ENCODE assay signal across 26 cellular contexts in genomic region chr1:90122679-90123340, GRCh38.
DNase-seq lines count a peak whose midpoint lies in the region; ATAC-seq and TF ChIP-seq lines count a peak whose summit lies in the region.
"Had no signal": no experiment of that assay in that cellular context is flagged by ENCODE, and none has a peak within 500 bp of the region (broad histone marks: within the 10 kb centered on the region; RNA-seq: fewer than 3 reads in every experiment).

No MANE protein-coding gene starts in this region.

- no peak overlapping the region for H4K8ac ChIP-seq in IMR-90 (ENCODE audit: low read depth in 2 of 2, low read length in 2 of 2)

- H3K9ac ChIP-seq in IMR-90 (ENCODE audit: low read depth, low read length): no peak overlapping the region

- no peak overlapping the region for H2AK5ac ChIP-seq in IMR-90 (ENCODE audit: low read depth, low read length)

- H3K18ac ChIP-seq in IMR-90 (ENCODE audit: low read depth, low read length): no peak overlapping the region

- H3K27me3 ChIP-seq in IMR-90 (ENCODE audit: control insufficient read depth, insufficient read depth, low read length): no peaks in the 10 kb centered on the region
- H3K27me3 ChIP-seq in CD8-positive, alpha-beta T cell (ENCODE audit: insufficient read depth, low read length): no peaks in the 10 kb centered on the region
- H3K27me3 ChIP-seq: BE2C, tibial artery had no signal

- WGBS in IMR-90 (ENCODE audit: extremely low coverage in 2 of 2, insufficient read length in 1 of 2), 2 experiments: 20% methylated on average over 1 of the region's 4 CpGs; no CpG with 5 or more reads in 1 of the 2 experiments

- H3K36me3 Mint-ChIP-seq in CD8-positive, alpha-beta T cell: no peaks in the 10 kb centered on the region
- H3K36me3 Mint-ChIP-seq: activated naive CD4-positive, alpha-beta T cell treated with anti-CD3 and anti-CD28 coated beads, Interleukin-2, amount 50 U/mL, for 24 hours had no signal

- H3K9me1 ChIP-seq in IMR-90 (ENCODE audit: insufficient read depth, low read length): no peaks in the 10 kb centered on the region

- H3K9me3 Mint-ChIP-seq in CD8-positive, alpha-beta T cell: peaks cover 5% of the 10 kb centered on the region
- H3K9me3 Mint-ChIP-seq: activated CD4-positive, alpha-beta memory T cell treated with anti-CD3 and anti-CD28 coated beads, Interleukin-2, amount 10 ng/mL, durations not matched to agents 7 days and 5 days; T-helper 1 cell treated with Interleukin-12 subunit alpha and Interleukin-12 subunit beta and Interleukin-4 antibody, amounts not matched to agents 30 μg/mL and 1 μg/mL, for 36 hours had no signal

- H3K27me3 Mint-ChIP-seq in CD8-positive, alpha-beta T cell (ENCODE audit: low read depth): peaks cover 30% of the 10 kb centered on the region

- DNase-seq in COR-L47 (lab: John Stamatoyannopoulos, UW) (peak; percentile 27), IMR-90 (no peak), NCI-H446 treated with DMSO at 0.1 percent for 48 hours (lab: John Stamatoyannopoulos, UW) (peak; percentile 98), globus pallidus (ENCODE audit: low spot score) (peak; percentile 17), foreskin fibroblast (no peak)
- DNase-seq in CD8-positive, alpha-beta T cell: no peak
- DNase-seq: activated CD4-positive, alpha-beta memory T cell treated with anti-CD3 and anti-CD28 coated beads, Interleukin-2, amount 10 ng/mL, durations not matched to agents 7 days and 5 days; activated CD8-positive, alpha-beta memory T cell treated with anti-CD3 and anti-CD28 coated beads, Interleukin-2, amount 50 U/mL, for 48 hours; BE2C; effector memory CD4-positive, alpha-beta T cell; NCI-H2029; NCI-H526 treated with DMSO at 0.1 percent for 48 hours; nephron progenitor cell; retina; stimulated activated CD4-positive, alpha-beta T cell treated with anti-CD3 and anti-CD28 coated beads, Interleukin-1b, Interleukin-23, amount 100 ng/mL, for 48 hours; stimulated activated CD8-positive, alpha-beta memory T cell treated with anti-CD3 and anti-CD28 coated beads, Interleukin-4, amount 100 ng/mL, for 48 hours; tibial artery had no signal

- H3K79me1 ChIP-seq in IMR-90 (ENCODE audit: low read depth in 1 of 2, low read length in 2 of 2): no peaks in the 10 kb centered on the region

- BruUV-seq in IMR-90 (replicated peaks; lab: Mats Ljungman, UMichigan): no TSS peak

- no peaks in the 10 kb centered on the region for H4K20me1 ChIP-seq in IMR-90 (ENCODE audit: insufficient read depth, low read length)

- ATAC-seq in IMR-90 (ENCODE audit: low read depth): no peak
- no peak for ATAC-seq in CD8-positive, alpha-beta T cell
- no peak for ATAC-seq in HG03457 (IDR thresholded peaks at IDR 0.05; ENCODE audit: unreplicated experiment)
- ATAC-seq: activated CD4-positive, CD25-positive, alpha-beta regulatory T cell treated with anti-CD3 and anti-CD28 coated beads, Interleukin-2, amount 50 U/mL, for 24 hours; GM12878; HCT116 had no signal

- H2BK120ac ChIP-seq in IMR-90 (ENCODE audit: low read depth, low read length): no peak overlapping the region

- POLR2A ChIA-PET in IMR-90 (lab: Charles Lee; ENCODE audit: unreplicated experiment): no interaction called here
- POLR2A ChIA-PET in CD8-positive, alpha-beta T cell (lab: Charles Lee): no interaction called here

- no peak overlapping the region for H2BK15ac ChIP-seq in IMR-90 (ENCODE audit: low read depth, low read length)

- no peak overlapping the region for H2BK20ac ChIP-seq in IMR-90 (ENCODE audit: low read depth, low read length)

- no peaks in the 10 kb centered on the region for H3K4me1 Mint-ChIP-seq in CD8-positive, alpha-beta T cell (ENCODE audit: low read depth)
- H3K4me1 Mint-ChIP-seq: activated naive CD4-positive, alpha-beta T cell treated with anti-CD3 and anti-CD28 coated beads, Interleukin-2, amount 50 U/mL, for 24 hours; nephron progenitor cell had no signal

- in situ Hi-C loops in IMR-90 (cut with MboI; ENCODE audit: low sequenced_read_pairs): no loop called here

- no peaks in the 10 kb centered on the region for H3K36me3 ChIP-seq in IMR-90 (ENCODE audit: control insufficient read depth, insufficient read depth, low read length)
- no peaks in the 10 kb centered on the region for H3K36me3 ChIP-seq in CD8-positive, alpha-beta T cell (ENCODE audit: insufficient read depth, low read length)
- H3K36me3 ChIP-seq: BE2C, tibial artery had no signal

- intact Hi-C loops in IMR-90 (cut with micrococcal nuclease): no loop called here
- intact Hi-C loops in CD8-positive, alpha-beta T cell (cut with DNase I, micrococcal nuclease): no loop called here

- no peaks in the 10 kb centered on the region for H3K9me3 ChIP-seq in IMR-90 (ENCODE audit: control insufficient read depth, insufficient read depth, low read length)
- H3K9me3 ChIP-seq in CD8-positive, alpha-beta T cell (ENCODE audit: low read length): no peaks in the 10 kb centered on the region
- H3K9me3 ChIP-seq: BE2C, tibial artery had no signal

- no peak overlapping the region for H3K27ac ChIP-seq in IMR-90 (ENCODE audit: insufficient read depth, low read length)
- no peak overlapping the region for H3K27ac ChIP-seq in CD8-positive, alpha-beta T cell (ENCODE audit: low read depth, low read length)
- H3K27ac ChIP-seq: coronary artery, tibial artery had no signal

- TF ChIP-seq CTCF in IMR-90 (conservative IDR thresholded peaks at IDR 0.05; ENCODE audit: low read depth, low read length): no peak
- TF ChIP-seq CTCF in CD8-positive, alpha-beta T cell (IDR thresholded peaks at IDR 0.05): no peak
- TF ChIP-seq CTCF in foreskin fibroblast (IDR thresholded peaks at IDR 0.05; ENCODE audit: low read depth, low read length): no peak

- no peak overlapping the region for H3K27ac Mint-ChIP-seq in CD8-positive, alpha-beta T cell
- H3K27ac Mint-ChIP-seq: activated CD4-positive, alpha-beta memory T cell treated with anti-CD3 and anti-CD28 coated beads, Interleukin-2, amount 10 ng/mL, durations not matched to agents 7 days and 5 days; activated naive CD4-positive, alpha-beta T cell treated with anti-CD3 and anti-CD28 coated beads, Interleukin-2, amount 50 U/mL, for 24 hours; nephron progenitor cell; T-helper 1 cell treated with Interleukin-12 subunit alpha and Interleukin-12 subunit beta and Interleukin-4 antibody, amounts not matched to agents 30 μg/mL and 1 μg/mL, for 36 hours had no signal

- peak overlapping the region; percentile 61 for H2AK9ac ChIP-seq in IMR-90 (replicated peaks; ENCODE audit: low read depth, low read length, poor library complexity)

- no peak overlapping the region for H3K4me3 Mint-ChIP-seq in CD8-positive, alpha-beta T cell
- H3K4me3 Mint-ChIP-seq: activated CD4-positive, alpha-beta memory T cell treated with anti-CD3 and anti-CD28 coated beads, Interleukin-2, amount 10 ng/mL, durations not matched to agents 7 days and 5 days; activated naive CD4-positive, alpha-beta T cell treated with anti-CD3 and anti-CD28 coated beads, Interleukin-2, amount 50 U/mL, for 24 hours; nephron progenitor cell; T-helper 1 cell treated with Interleukin-12 subunit alpha and Interleukin-12 subunit beta and Interleukin-4 antibody, amounts not matched to agents 30 μg/mL and 1 μg/mL, for 36 hours had no signal

- CTCF ChIA-PET in IMR-90 (lab: Yijun Ruan, JAX): no interaction called here
- CTCF ChIA-PET in CD8-positive, alpha-beta T cell (lab: Charles Lee): interaction anchor here (0.6 to 1.1 kb wide), 2 partner anchors 15 to 1014 kb away, joined by 3 read pairs; no protein-coding TSS in a partner anchor

- H3K4me3 ChIP-seq in IMR-90 (ENCODE audit: insufficient read depth, low read depth, low read length) (no peak overlapping the region), foreskin fibroblast (ENCODE audit: low read depth in 1 of 2, low read length in 2 of 2) (no peak overlapping the region)
- no peak overlapping the region for H3K4me3 ChIP-seq in CD8-positive, alpha-beta T cell (ENCODE audit: low read depth, low read length)
- H3K4me3 ChIP-seq: coronary artery, GM12878, lung, smooth muscle cell, tibial artery had no signal

- no peak overlapping the region for H3K4me2 ChIP-seq in IMR-90 (ENCODE audit: low read depth, low read length)
- H3K4me2 ChIP-seq: smooth muscle cell had no signal

- dilution Hi-C loops in IMR-90 (cut with HindIII; ENCODE audit: low sequenced_read_pairs, unreplicated experiment): no loop called here

- H3K14ac ChIP-seq in IMR-90 (replicated peaks; ENCODE audit: low read depth, low read length): no peak overlapping the region

- no peak for TF ChIP-seq RAD21 in IMR-90 (IDR thresholded peaks at IDR 0.05; ENCODE audit: low read length)

- no peak for TF ChIP-seq POLR2A in IMR-90 (IDR thresholded peaks at IDR 0.05; ENCODE audit: low read depth, low read length)

- H3K4me1 ChIP-seq in IMR-90 (ENCODE audit: control insufficient read depth, insufficient read depth, low read length): no peaks in the 10 kb centered on the region
- no peaks in the 10 kb centered on the region for H3K4me1 ChIP-seq in CD8-positive, alpha-beta T cell (ENCODE audit: insufficient read depth, low read length)
- H3K4me1 ChIP-seq: BE2C, tibial artery had no signal

- H4K5ac ChIP-seq in IMR-90 (ENCODE audit: low read depth, low read length): no peak overlapping the region

- no peak overlapping the region for H4K91ac ChIP-seq in IMR-90 (ENCODE audit: insufficient read depth, low read depth, low read length)

- no peak overlapping the region for H3K56ac ChIP-seq in IMR-90 (ENCODE audit: extremely low read depth, insufficient read depth, low read length)

- no peak overlapping the region for H3K23ac ChIP-seq in IMR-90 (ENCODE audit: low read depth, low read length)

- no peak overlapping the region for H3K4ac ChIP-seq in IMR-90 (ENCODE audit: low read depth, low read length)

- no peak overlapping the region for H2BK5ac ChIP-seq in IMR-90 (ENCODE audit: low read depth, low read length, poor library complexity, severe bottlenecking)

- H2AFZ ChIP-seq in IMR-90 (replicated peaks; ENCODE audit: low read length, poor library complexity): no peak overlapping the region

TF ChIP-seq in IMR-90, 13 proteins besides CTCF, POLR2A, EP300 and RAD21 (continues in another document):
- no peak for TF ChIP-seq CEBPB (IDR thresholded peaks at IDR 0.05; ENCODE audit: low read depth, low read length)
- no peak for TF ChIP-seq MAZ (IDR thresholded peaks at IDR 0.05; ENCODE audit: borderline replicate concordance, low read depth, low read length)
- no peak for TF ChIP-seq MXI1 (IDR thresholded peaks at IDR 0.05; ENCODE audit: borderline replicate concordance, low read depth, low read length)
- TF ChIP-seq BHLHE40 (IDR thresholded peaks at IDR 0.05; ENCODE audit: low read depth, low read length): no peak
- TF ChIP-seq RCOR1 (IDR thresholded peaks at IDR 0.05; ENCODE audit: insufficient replicate concordance, low read length): no peak
- TF ChIP-seq, protein P1, sequence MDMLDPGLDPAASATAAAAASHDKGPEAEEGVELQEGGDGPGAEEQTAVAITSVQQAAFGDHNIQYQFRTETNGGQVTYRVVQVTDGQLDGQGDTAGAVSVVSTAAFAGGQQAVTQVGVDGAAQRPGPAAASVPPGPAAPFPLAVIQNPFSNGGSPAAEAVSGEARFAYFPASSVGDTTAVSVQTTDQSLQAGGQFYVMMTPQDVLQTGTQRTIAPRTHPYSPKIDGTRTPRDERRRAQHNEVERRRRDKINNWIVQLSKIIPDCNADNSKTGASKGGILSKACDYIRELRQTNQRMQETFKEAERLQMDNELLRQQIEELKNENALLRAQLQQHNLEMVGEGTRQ (IDR thresholded peaks at IDR 0.05; ENCODE audit: low read depth, low read length): no peak
- TF ChIP-seq NFE2L2 (IDR thresholded peaks at IDR 0.05; ENCODE audit: low read depth, low read length): no peak

Comparison
In these comparisons a context has a peak if more than half of its experiments do, and no peak if none do; other contexts are left out.
1. DNase-seq: peak in COR-L47 (single experiment), NCI-H446 treated with DMSO at 0.1 percent for 48 hours (single experiment) and globus pallidus (single experiment); none in IMR-90 (single experiment), CD8-positive, alpha-beta T cell (0 of 7) and foreskin fibroblast (0 of 2).